8 cellular contexts compared by ENCODE assay signal in the genomic region with DNA sequence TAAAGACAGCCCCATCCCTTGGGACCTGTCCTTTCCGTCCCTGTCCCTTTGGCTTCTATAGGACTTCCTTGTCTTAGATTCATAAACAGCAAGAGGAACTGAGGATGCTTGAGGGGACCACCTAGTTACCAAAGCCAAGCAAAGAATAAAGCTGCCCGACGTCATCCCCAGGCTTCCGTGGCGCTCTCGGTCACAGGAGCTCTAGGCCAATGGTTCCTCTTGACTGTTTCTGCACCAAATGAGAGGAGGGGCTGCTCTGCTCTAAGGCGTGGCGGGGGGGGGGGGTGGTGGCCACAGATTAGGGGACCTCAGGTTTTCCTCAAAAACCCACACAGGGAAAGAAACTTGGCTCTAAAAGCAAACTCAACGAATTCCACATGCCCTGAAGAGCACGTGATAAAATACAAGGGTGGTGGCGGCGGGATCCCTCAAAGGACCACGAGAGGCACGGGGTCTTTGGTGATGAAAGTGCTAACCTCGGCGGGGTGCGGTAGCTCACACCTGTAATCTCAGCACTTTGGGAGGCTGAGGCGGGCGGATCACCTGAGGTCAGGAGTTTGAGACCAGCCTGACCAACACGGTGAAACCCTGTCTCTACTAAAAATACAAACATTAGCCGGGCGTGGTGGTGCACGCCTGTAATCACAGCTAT. TPM values are rescaled to one million over a fixed set of nuclear protein-coding genes. Genes with fewer than 3 reads are reported as not detected.
DNase-seq lines count a peak whose midpoint lies in the region; ATAC-seq, FAIRE-seq and TF ChIP-seq lines count a peak whose summit lies in the region.

No MANE protein-coding gene starts in this region.

- H3K4me3 ChIP-seq in astrocyte (ENCODE audit: insufficient read depth, low read depth, low read length) = no peak overlapping the region
- no peak overlapping the region for H3K4me3 ChIP-seq in mesendoderm (ENCODE audit: low read length)

- H3K79me1 ChIP-seq in mesendoderm (ENCODE audit: low read length) = no peaks in the 10 kb centered on the region

- no peak for TF ChIP-seq CTCF in astrocyte (IDR thresholded peaks at IDR 0.05; ENCODE audit: insufficient read depth, low read depth, low read length)

- no peak overlapping the region for H2AFZ ChIP-seq in astrocyte (ENCODE audit: low read depth, low read length)

- no CpG with 5 or more reads among the region's 23 CpGs for WGBS in mesendoderm (ENCODE audit: extremely low coverage, insufficient coverage, low lambda C conversion rate)

- H3K27me3 Mint-ChIP-seq in activated T-cell treated with anti-CD3 and anti-CD28 coated beads, Interleukin-2, amount 50 U/mL, for 72 hours (ENCODE audit: low read depth) = no peaks in the 10 kb centered on the region
- H3K27me3 Mint-ChIP-seq in IgD-negative memory B cell (peaks cover 2% of the 10 kb centered on the region), astrocyte (ENCODE audit: low read depth, unreplicated experiment) (no peaks in the 10 kb centered on the region)
- H3K27me3 Mint-ChIP-seq in stimulated activated naive CD8-positive, alpha-beta T cell treated with anti-CD3 and anti-CD28 coated beads, Interleukin-15, amount 100 ng/mL, for 72 hours = no peaks in the 10 kb centered on the region

- H3K23ac ChIP-seq in mesendoderm (ENCODE audit: low read length) = no peak overlapping the region

- no peak overlapping the region for H3K4ac ChIP-seq in mesendoderm (ENCODE audit: low read depth, low read length)

- no peak for FAIRE-seq in astrocyte (lab: Jason Lieb, UNC)

- no peaks in the 10 kb centered on the region for H3K36me3 ChIP-seq in astrocyte (ENCODE audit: insufficient read depth, low read length)
- H3K36me3 ChIP-seq in mesendoderm (ENCODE audit: control insufficient read depth, insufficient read depth, low read length) = no peaks in the 10 kb centered on the region

- H4K8ac ChIP-seq in mesendoderm (ENCODE audit: low read depth, low read length) = no peak overlapping the region

- peak; percentile 55 to 60 for DNase-seq in activated T-cell treated with anti-CD3 and anti-CD28 coated beads, Interleukin-2, amount 50 U/mL, for 72 hours
- DNase-seq in activated T-cell treated with anti-CD3 and anti-CD28 coated beads, Interleukin-2, amount 50 U/mL, for 48 hours = no peak
- no peak for DNase-seq in astrocyte (ENCODE audit: low read depth)
- peak; percentile 58 to 70 for DNase-seq in stimulated activated naive CD8-positive, alpha-beta T cell treated with anti-CD3 and anti-CD28 coated beads, Interleukin-15, amount 100 ng/mL, for 72 hours
- no peak for DNase-seq in SKM-1 (lab: John Stamatoyannopoulos, UW; ENCODE audit: unreplicated experiment)
- DNase-seq in mesendoderm = no peak
- DNase-seq in GDM1 (lab: John Stamatoyannopoulos, UW) = no peak

- peak overlapping the region; percentile 98 for H3K27ac Mint-ChIP-seq in activated T-cell treated with anti-CD3 and anti-CD28 coated beads, Interleukin-2, amount 50 U/mL, for 72 hours
- H3K27ac Mint-ChIP-seq in IgD-negative memory B cell (peak overlapping the region; percentile 94 to 100 (median 99)), astrocyte (ENCODE audit: unreplicated experiment) (peak overlapping the region; percentile 41)
- peak overlapping the region; percentile 98 to 99 for H3K27ac Mint-ChIP-seq in stimulated activated naive CD8-positive, alpha-beta T cell treated with anti-CD3 and anti-CD28 coated beads, Interleukin-15, amount 100 ng/mL, for 72 hours

- H3K56ac ChIP-seq in mesendoderm (ENCODE audit: low read length) = no peak overlapping the region

- no peak overlapping the region for H2BK120ac ChIP-seq in mesendoderm (ENCODE audit: low read depth, low read length)

- H2AK5ac ChIP-seq in mesendoderm (ENCODE audit: low read length) = no peak overlapping the region

- no peak overlapping the region for H2BK5ac ChIP-seq in mesendoderm (ENCODE audit: low read length)

- H2BK15ac ChIP-seq in mesendoderm (replicated peaks; ENCODE audit: low read depth) = no peak overlapping the region

- no peaks in the 10 kb centered on the region for H3K79me2 ChIP-seq in astrocyte (ENCODE audit: insufficient read depth, low read length)
- no peaks in the 10 kb centered on the region for H3K79me2 ChIP-seq in mesendoderm (ENCODE audit: control insufficient read depth, insufficient read depth, low read length)

- H3K4me2 ChIP-seq in astrocyte (ENCODE audit: low read length) = no peak overlapping the region
- H3K4me2 ChIP-seq in mesendoderm (ENCODE audit: low read length) = no peak overlapping the region

- no peaks in the 10 kb centered on the region for H4K20me1 ChIP-seq in astrocyte (ENCODE audit: insufficient read depth, low read length)

- ATAC-seq in activated T-cell treated with anti-CD3 and anti-CD28 coated beads, Interleukin-2, amount 50 U/mL, for 72 hours (replicated peaks in 1 of 2) = peak; percentile 2 to 5
- ATAC-seq in stimulated activated naive CD8-positive, alpha-beta T cell treated with anti-CD3 and anti-CD28 coated beads, Interleukin-15, amount 100 ng/mL, for 72 hours = peak; percentile 9

- H3K27me3 ChIP-seq in astrocyte (ENCODE audit: insufficient read depth, low read length) (no peaks in the 10 kb centered on the region), mesendoderm (ENCODE audit: insufficient read depth, low read length, poor library complexity) (no peaks in the 10 kb centered on the region)

- no peaks in the 10 kb centered on the region for H3K9me3 Mint-ChIP-seq in activated T-cell treated with anti-CD3 and anti-CD28 coated beads, Interleukin-2, amount 50 U/mL, for 72 hours
- H3K9me3 Mint-ChIP-seq in IgD-negative memory B cell (no peaks in the 10 kb centered on the region), astrocyte (ENCODE audit: unreplicated experiment) (no peaks in the 10 kb centered on the region)
- H3K9me3 Mint-ChIP-seq in stimulated activated naive CD8-positive, alpha-beta T cell treated with anti-CD3 and anti-CD28 coated beads, Interleukin-15, amount 100 ng/mL, for 72 hours = no peaks in the 10 kb centered on the region

- peaks cover 42% of the 10 kb centered on the region for H3K4me1 ChIP-seq in astrocyte (ENCODE audit: insufficient read depth, low read length)
- peaks cover 9% of the 10 kb centered on the region for H3K4me1 ChIP-seq in mesendoderm (ENCODE audit: control insufficient read depth, low read depth, low read length)

- no peak overlapping the region for H3K9ac ChIP-seq in astrocyte (ENCODE audit: low read length)
- H3K9ac ChIP-seq in mesendoderm (ENCODE audit: low read length) = no peak overlapping the region

- H3K4me3 Mint-ChIP-seq in activated T-cell treated with anti-CD3 and anti-CD28 coated beads, Interleukin-2, amount 50 U/mL, for 72 hours = peak overlapping the region; percentile 87
- H3K4me3 Mint-ChIP-seq in IgD-negative memory B cell = peak overlapping the region; percentile 79 to 98 (median 92)
- peak overlapping the region; percentile 14 for H3K4me3 Mint-ChIP-seq in astrocyte (ENCODE audit: unreplicated experiment)
- H3K4me3 Mint-ChIP-seq in stimulated activated naive CD8-positive, alpha-beta T cell treated with anti-CD3 and anti-CD28 coated beads, Interleukin-15, amount 100 ng/mL, for 72 hours = peak overlapping the region; percentile 86 to 91

- H4K5ac ChIP-seq in mesendoderm (ENCODE audit: low read length) = no peak overlapping the region

- H3K27ac ChIP-seq in astrocyte (ENCODE audit: low read depth, low read length) = no peak overlapping the region
- H3K27ac ChIP-seq in mesendoderm (ENCODE audit: low read depth, low read length) = no peak overlapping the region

- H3K4me1 Mint-ChIP-seq in activated T-cell treated with anti-CD3 and anti-CD28 coated beads, Interleukin-2, amount 50 U/mL, for 72 hours (ENCODE audit: low read depth) = peaks cover 91% of the 10 kb centered on the region
- H3K4me1 Mint-ChIP-seq in IgD-negative memory B cell = peaks cover 53 to 72% (median 67%) of the 10 kb centered on the region in 3 donors
- peaks cover 41% of the 10 kb centered on the region for H3K4me1 Mint-ChIP-seq in astrocyte (ENCODE audit: low read depth, unreplicated experiment)
- H3K4me1 Mint-ChIP-seq in stimulated activated naive CD8-positive, alpha-beta T cell treated with anti-CD3 and anti-CD28 coated beads, Interleukin-15, amount 100 ng/mL, for 72 hours = peaks cover 82% of the 10 kb centered on the region

- H3K36me3 Mint-ChIP-seq in activated T-cell treated with anti-CD3 and anti-CD28 coated beads, Interleukin-2, amount 50 U/mL, for 72 hours (ENCODE audit: insufficient read depth in 2 of 2) = peaks cover 21 to 28% of the 10 kb centered on the region in 2 donors
- no peaks in the 10 kb centered on the region for H3K36me3 Mint-ChIP-seq in IgD-negative memory B cell
- peaks cover 9% of the 10 kb centered on the region for H3K36me3 Mint-ChIP-seq in astrocyte (ENCODE audit: low read depth, unreplicated experiment)

- H3K18ac ChIP-seq in mesendoderm (ENCODE audit: low read length) = no peak overlapping the region

- H3K9me3 ChIP-seq in astrocyte (ENCODE audit: insufficient read depth, low read depth, low read length) = no peaks in the 10 kb centered on the region

RNA-seq across cellular contexts. Expression of a gene that starts 53.7 kb away (rescaled TPM):
- 10 to 100 TPM; 74.4 to 77.9 TPM for total RNA-seq in activated T-cell treated with anti-CD3 and anti-CD28 coated beads, Interleukin-2, amount 50 U/mL, for 72 hours
- 24.5 TPM for polyA plus RNA-seq in IgD-negative memory B cell
- 24.1 and 24.9 TPM in 2 replicates for total RNA-seq in astrocyte
- polyA plus RNA-seq in mesendoderm (2013, experiment 1 of 2) = 4.6 TPM
- 4.3 TPM for polyA plus RNA-seq in mesendoderm (2013, experiment 2 of 2)

RNA-seq across cellular contexts. Expression of a gene that starts 53.9 kb away (rescaled TPM):
- total RNA-seq in activated T-cell treated with anti-CD3 and anti-CD28 coated beads, Interleukin-2, amount 50 U/mL, for 72 hours = 10 to 100 TPM; 44.6 to 51.7 TPM
- polyA plus RNA-seq in IgD-negative memory B cell = 119 TPM
- total RNA-seq in astrocyte = 37.8 and 38.0 TPM in 2 replicates
- 49.3 TPM for polyA plus RNA-seq in mesendoderm (2013, experiment 1 of 2)
- polyA plus RNA-seq in mesendoderm (2013, experiment 2 of 2) = 48.3 TPM

Comparison
In these comparisons a context has a peak if more than half of its experiments do, and no peak if none do; other contexts are left out.
1. DNase-seq: peak in activated T-cell treated with anti-CD3 and anti-CD28 coated beads, Interleukin-2, amount 50 U/mL, for 72 hours (2 of 2) and stimulated activated naive CD8-positive, alpha-beta T cell treated with anti-CD3 and anti-CD28 coated beads, Interleukin-15, amount 100 ng/mL, for 72 hours (2 of 2); none in activated T-cell treated with anti-CD3 and anti-CD28 coated beads, Interleukin-2, amount 50 U/mL, for 48 hours (0 of 2), astrocyte (single experiment), SKM-1 (single experiment), mesendoderm (single experiment) and GDM1 (single experiment).
2. H3K27ac Mint-ChIP-seq: peak in every context shown above with its lines; median percentile 99 in IgD-negative memory B cell; 98 in stimulated activated naive CD8-positive, alpha-beta T cell treated with anti-CD3 and anti-CD28 coated beads, Interleukin-15, amount 100 ng/mL, for 72 hours; 98 in activated T-cell treated with anti-CD3 and anti-CD28 coated beads, Interleukin-2, amount 50 U/mL, for 72 hours; 41 in astrocyte.
3. H3K4me3 Mint-ChIP-seq: peak in every context shown above with its lines; median percentile 92 in IgD-negative memory B cell; 88 in stimulated activated naive CD8-positive, alpha-beta T cell treated with anti-CD3 and anti-CD28 coated beads, Interleukin-15, amount 100 ng/mL, for 72 hours; 87 in activated T-cell treated with anti-CD3 and anti-CD28 coated beads, Interleukin-2, amount 50 U/mL, for 72 hours; 14 in astrocyte.